1 cellular context compared by ENCODE assay signal in genomic region chr19:35714601-35715354, GRCh38.
TF ChIP-seq lines count a peak whose summit lies in the region.

No MANE protein-coding gene starts in this region.

TF ChIP-seq in GM12878, 131 proteins besides CTCF, POLR2A, EP300 and RAD21 (continues in another document):
- TF ChIP-seq CHD2 (IDR thresholded peaks at IDR 0.05; ENCODE audit: borderline replicate concordance, low read depth, low read length) (no peak), HCFC1 (IDR thresholded peaks at IDR 0.05; ENCODE audit: low read length) (no peak), MEF2B (IDR thresholded peaks at IDR 0.05; ENCODE audit: partially characterized antibody, poor library complexity, severe bottlenecking) (no peak), ZNF274 (IDR thresholded peaks at IDR 0.05; ENCODE audit: insufficient read depth, insufficient read length) (no peak), NR2F1 (conservative IDR thresholded peaks at IDR 0.05) (no peak), TBL1XR1 (IDR thresholded peaks at IDR 0.05; ENCODE audit: low read depth, low read length) (no peak), EGR1 (IDR thresholded peaks at IDR 0.05; ENCODE audit: borderline replicate concordance in 1 of 2, low read depth in 2 of 2, low read length in 2 of 2) (no peak), LARP7 (IDR thresholded peaks at IDR 0.05) (0 out of 2 replicates have a peak, but pooled peaks have one; percentile 35), CBX3 (IDR thresholded peaks at IDR 0.05; ENCODE audit: borderline replicate concordance, low read depth) (no peak), PAX8 (IDR thresholded peaks at IDR 0.05) (no peak), TARDBP (IDR thresholded peaks at IDR 0.05; ENCODE audit: borderline replicate concordance) (no peak), ZSCAN29 (IDR thresholded peaks at IDR 0.05) (no peak), CEBPZ (IDR thresholded peaks at IDR 0.05; ENCODE audit: low read depth, low read length) (no peak), ZNF622 (IDR thresholded peaks at IDR 0.05) (no peak), SMARCA5 (IDR thresholded peaks at IDR 0.05) (no peak), NBN (IDR thresholded peaks at IDR 0.05) (0 out of 2 replicates have a peak, but pooled peaks have one; percentile 27), ZNF687 (IDR thresholded peaks at IDR 0.05) (no peak), MTA2 (IDR thresholded peaks at IDR 0.05; ENCODE audit: low read depth) (no peak), CBX5 (IDR thresholded peaks at IDR 0.05; ENCODE audit: low read depth) (no peak), CHD4 (IDR thresholded peaks at IDR 0.05) (no peak), ZBTB33 (IDR thresholded peaks at IDR 0.05) (no peak), JUND (IDR thresholded peaks at IDR 0.05; ENCODE audit: low read depth, low read length) (no peak), YBX1 (IDR thresholded peaks at IDR 0.05) (no peak), BRCA1 (IDR thresholded peaks at IDR 0.05; ENCODE audit: low read depth, low read length) (no peak), ETV6 (conservative IDR thresholded peaks at IDR 0.05 in 1 of 2, IDR thresholded peaks at IDR 0.05 in 1 of 2; ENCODE audit: borderline replicate concordance in 1 of 2, low read depth in 1 of 2) (no peak; a peak in 1 of 4 replicates), SREBF1 (IDR thresholded peaks at IDR 0.05; ENCODE audit: low read length) (no peak), PBX3 (IDR thresholded peaks at IDR 0.05; ENCODE audit: insufficient replicate concordance, low read depth, low read length) (no peak), GABPA (IDR thresholded peaks at IDR 0.05; ENCODE audit: low read depth) (no peak), ZNF207 (IDR thresholded peaks at IDR 0.05; ENCODE audit: borderline replicate concordance) (no peak)
- TF ChIP-seq, protein P1, sequence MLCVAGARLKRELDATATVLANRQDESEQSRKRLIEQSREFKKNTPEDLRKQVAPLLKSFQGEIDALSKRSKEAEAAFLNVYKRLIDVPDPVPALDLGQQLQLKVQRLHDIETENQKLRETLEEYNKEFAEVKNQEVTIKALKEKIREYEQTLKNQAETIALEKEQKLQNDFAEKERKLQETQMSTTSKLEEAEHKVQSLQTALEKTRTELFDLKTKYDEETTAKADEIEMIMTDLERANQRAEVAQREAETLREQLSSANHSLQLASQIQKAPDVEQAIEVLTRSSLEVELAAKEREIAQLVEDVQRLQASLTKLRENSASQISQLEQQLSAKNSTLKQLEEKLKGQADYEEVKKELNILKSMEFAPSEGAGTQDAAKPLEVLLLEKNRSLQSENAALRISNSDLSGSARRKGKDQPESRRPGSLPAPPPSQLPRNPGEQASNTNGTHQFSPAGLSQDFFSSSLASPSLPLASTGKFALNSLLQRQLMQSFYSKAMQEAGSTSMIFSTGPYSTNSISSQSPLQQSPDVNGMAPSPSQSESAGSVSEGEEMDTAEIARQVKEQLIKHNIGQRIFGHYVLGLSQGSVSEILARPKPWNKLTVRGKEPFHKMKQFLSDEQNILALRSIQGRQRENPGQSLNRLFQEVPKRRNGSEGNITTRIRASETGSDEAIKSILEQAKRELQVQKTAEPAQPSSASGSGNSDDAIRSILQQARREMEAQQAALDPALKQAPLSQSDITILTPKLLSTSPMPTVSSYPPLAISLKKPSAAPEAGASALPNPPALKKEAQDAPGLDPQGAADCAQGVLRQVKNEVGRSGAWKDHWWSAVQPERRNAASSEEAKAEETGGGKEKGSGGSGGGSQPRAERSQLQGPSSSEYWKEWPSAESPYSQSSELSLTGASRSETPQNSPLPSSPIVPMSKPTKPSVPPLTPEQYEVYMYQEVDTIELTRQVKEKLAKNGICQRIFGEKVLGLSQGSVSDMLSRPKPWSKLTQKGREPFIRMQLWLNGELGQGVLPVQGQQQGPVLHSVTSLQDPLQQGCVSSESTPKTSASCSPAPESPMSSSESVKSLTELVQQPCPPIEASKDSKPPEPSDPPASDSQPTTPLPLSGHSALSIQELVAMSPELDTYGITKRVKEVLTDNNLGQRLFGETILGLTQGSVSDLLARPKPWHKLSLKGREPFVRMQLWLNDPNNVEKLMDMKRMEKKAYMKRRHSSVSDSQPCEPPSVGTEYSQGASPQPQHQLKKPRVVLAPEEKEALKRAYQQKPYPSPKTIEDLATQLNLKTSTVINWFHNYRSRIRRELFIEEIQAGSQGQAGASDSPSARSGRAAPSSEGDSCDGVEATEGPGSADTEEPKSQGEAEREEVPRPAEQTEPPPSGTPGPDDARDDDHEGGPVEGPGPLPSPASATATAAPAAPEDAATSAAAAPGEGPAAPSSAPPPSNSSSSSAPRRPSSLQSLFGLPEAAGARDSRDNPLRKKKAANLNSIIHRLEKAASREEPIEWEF (IDR thresholded peaks at IDR 0.05; ENCODE audit: insufficient replicate concordance, low read depth, low read length) = no peak
- TF ChIP-seq, protein P2, sequence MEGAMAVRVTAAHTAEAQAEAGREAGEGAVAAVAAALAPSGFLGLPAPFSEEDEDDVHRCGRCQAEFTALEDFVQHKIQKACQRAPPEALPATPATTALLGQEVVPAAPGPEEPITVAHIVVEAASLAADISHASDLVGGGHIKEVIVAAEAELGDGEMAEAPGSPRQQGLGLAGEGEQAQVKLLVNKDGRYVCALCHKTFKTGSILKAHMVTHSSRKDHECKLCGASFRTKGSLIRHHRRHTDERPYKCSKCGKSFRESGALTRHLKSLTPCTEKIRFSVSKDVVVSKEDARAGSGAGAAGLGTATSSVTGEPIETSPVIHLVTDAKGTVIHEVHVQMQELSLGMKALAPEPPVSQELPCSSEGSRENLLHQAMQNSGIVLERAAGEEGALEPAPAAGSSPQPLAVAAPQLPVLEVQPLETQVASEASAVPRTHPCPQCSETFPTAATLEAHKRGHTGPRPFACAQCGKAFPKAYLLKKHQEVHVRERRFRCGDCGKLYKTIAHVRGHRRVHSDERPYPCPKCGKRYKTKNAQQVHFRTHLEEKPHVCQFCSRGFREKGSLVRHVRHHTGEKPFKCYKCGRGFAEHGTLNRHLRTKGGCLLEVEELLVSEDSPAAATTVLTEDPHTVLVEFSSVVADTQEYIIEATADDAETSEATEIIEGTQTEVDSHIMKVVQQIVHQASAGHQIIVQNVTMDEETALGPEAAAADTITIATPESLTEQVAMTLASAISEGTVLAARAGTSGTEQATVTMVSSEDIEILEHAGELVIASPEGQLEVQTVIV (IDR thresholded peaks at IDR 0.05; ENCODE audit: borderline replicate concordance, partially characterized antibody) = no peak
- TF ChIP-seq, protein P3, sequence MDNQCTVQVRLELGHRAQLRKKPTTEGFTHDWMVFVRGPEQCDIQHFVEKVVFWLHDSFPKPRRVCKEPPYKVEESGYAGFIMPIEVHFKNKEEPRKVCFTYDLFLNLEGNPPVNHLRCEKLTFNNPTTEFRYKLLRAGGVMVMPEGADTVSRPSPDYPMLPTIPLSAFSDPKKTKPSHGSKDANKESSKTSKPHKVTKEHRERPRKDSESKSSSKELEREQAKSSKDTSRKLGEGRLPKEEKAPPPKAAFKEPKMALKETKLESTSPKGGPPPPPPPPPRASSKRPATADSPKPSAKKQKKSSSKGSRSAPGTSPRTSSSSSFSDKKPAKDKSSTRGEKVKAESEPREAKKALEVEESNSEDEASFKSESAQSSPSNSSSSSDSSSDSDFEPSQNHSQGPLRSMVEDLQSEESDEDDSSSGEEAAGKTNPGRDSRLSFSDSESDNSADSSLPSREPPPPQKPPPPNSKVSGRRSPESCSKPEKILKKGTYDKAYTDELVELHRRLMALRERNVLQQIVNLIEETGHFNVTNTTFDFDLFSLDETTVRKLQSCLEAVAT (IDR thresholded peaks at IDR 0.05) = no peak
- TF ChIP-seq, protein P4, sequence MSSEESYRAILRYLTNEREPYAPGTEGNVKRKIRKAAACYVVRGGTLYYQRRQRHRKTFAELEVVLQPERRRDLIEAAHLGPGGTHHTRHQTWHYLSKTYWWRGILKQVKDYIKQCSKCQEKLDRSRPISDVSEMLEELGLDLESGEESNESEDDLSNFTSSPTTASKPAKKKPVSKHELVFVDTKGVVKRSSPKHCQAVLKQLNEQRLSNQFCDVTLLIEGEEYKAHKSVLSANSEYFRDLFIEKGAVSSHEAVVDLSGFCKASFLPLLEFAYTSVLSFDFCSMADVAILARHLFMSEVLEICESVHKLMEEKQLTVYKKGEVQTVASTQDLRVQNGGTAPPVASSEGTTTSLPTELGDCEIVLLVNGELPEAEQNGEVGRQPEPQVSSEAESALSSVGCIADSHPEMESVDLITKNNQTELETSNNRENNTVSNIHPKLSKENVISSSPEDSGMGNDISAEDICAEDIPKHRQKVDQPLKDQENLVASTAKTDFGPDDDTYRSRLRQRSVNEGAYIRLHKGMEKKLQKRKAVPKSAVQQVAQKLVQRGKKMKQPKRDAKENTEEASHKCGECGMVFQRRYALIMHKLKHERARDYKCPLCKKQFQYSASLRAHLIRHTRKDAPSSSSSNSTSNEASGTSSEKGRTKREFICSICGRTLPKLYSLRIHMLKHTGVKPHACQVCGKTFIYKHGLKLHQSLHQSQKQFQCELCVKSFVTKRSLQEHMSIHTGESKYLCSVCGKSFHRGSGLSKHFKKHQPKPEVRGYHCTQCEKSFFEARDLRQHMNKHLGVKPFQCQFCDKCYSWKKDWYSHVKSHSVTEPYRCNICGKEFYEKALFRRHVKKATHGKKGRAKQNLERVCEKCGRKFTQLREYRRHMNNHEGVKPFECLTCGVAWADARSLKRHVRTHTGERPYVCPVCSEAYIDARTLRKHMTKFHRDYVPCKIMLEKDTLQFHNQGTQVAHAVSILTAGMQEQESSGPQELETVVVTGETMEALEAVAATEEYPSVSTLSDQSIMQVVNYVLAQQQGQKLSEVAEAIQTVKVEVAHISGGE (CRISPR knock-in tag; IDR thresholded peaks at IDR 0.05) = no peak
